19 cellular contexts compared by ENCODE assay signal in genomic region chr7:128450409-128450808, GRCh38. TPM values are rescaled to one million over a fixed set of nuclear protein-coding genes. Genes with fewer than 3 reads are reported as not detected.
A peak's percentile ranks its signal among the peaks of the same experiment; 100 is the strongest.
DNase-seq lines count a peak whose midpoint lies in the region; ATAC-seq and TF ChIP-seq lines count a peak whose summit lies in the region.
"Had no signal": no experiment of that assay in that cellular context is flagged by ENCODE, and none has a peak within 500 bp of the region (broad histone marks: within the 10 kb centered on the region; RNA-seq: fewer than 3 reads in every experiment).

No MANE protein-coding gene starts in this region.

- ATAC-seq in heart right ventricle (peak in 2 of 8 donors; percentile 23 to 38), Panc1 (no peak), upper lobe of right lung (peak; percentile 63), HG03095 (IDR thresholded peaks at IDR 0.05; ENCODE audit: unreplicated experiment) (no peak)

- TF ChIP-seq CTCF in heart right ventricle (IDR thresholded peaks at IDR 0.05) (no peak), Panc1 (IDR thresholded peaks at IDR 0.05) (no peak), chondrocyte (IDR thresholded peaks at IDR 0.05) (no peak), upper lobe of right lung (IDR thresholded peaks at IDR 0.05) (no peak), transverse colon (IDR thresholded peaks at IDR 0.05) (no peak), coronary artery (IDR thresholded peaks at IDR 0.05) (no peak)

- H3K27me3 Mint-ChIP-seq in chondrocyte (ENCODE audit: low read depth): no peaks in the 10 kb centered on the region
- H3K27me3 Mint-ChIP-seq: memory B cell had no signal

- in situ Hi-C loops in Panc1 (cut with HindIII; ENCODE audit: low pct_unique_long_range_greater_than_20kb, low sequenced_read_pairs) (no loop called here), transverse colon (cut with MboI; ENCODE audit: low pct_ligation_motif_present in 1 of 4, low pct_unique_long_range_greater_than_20kb in 1 of 4, low sequenced_read_pairs in 3 of 4) (no loop called here)

- H3K27ac ChIP-seq in heart right ventricle: peak overlapping the region in 9 of 10 donors; percentile 9 to 53 (median 41)
- peak overlapping the region; percentile 52; the same call in 1 of the 2 replicates for H3K27ac ChIP-seq in Panc1 (ENCODE audit: low read length)
- no peak overlapping the region for H3K27ac ChIP-seq in upper lobe of right lung
- no peak overlapping the region for H3K27ac ChIP-seq in transverse colon
- H3K27ac ChIP-seq in coronary artery: no peak overlapping the region
- H3K27ac ChIP-seq: SK-N-MC had no signal

- H3K9me3 ChIP-seq in heart right ventricle: no peaks in the 10 kb centered on the region
- H3K9me3 ChIP-seq in Panc1 (ENCODE audit: control insufficient read depth, insufficient read depth, low read depth, low read length): no peaks in the 10 kb centered on the region
- no peaks in the 10 kb centered on the region for H3K9me3 ChIP-seq in upper lobe of right lung
- no peaks in the 10 kb centered on the region for H3K9me3 ChIP-seq in transverse colon
- H3K9me3 ChIP-seq: Caco-2 had no signal

- H3K27me3 ChIP-seq in heart right ventricle: no peaks in the 10 kb centered on the region
- no peaks in the 10 kb centered on the region for H3K27me3 ChIP-seq in Panc1 (ENCODE audit: control insufficient read depth, insufficient read depth, low read length)
- H3K27me3 ChIP-seq in upper lobe of right lung: no peaks in the 10 kb centered on the region
- H3K27me3 ChIP-seq in transverse colon: no peaks in the 10 kb centered on the region

- 54% methylated on average over 4 of the region's 4 CpGs for WGBS in heart right ventricle, 2 donors
- WGBS in transverse colon (ENCODE audit: low coverage in 1 of 2), 2 donors: 58 to 71% methylated on average over 4 of the region's 4 CpGs

- CTCF ChIA-PET in Panc1 (lab: Charles Lee): no interaction called here

- DNase-seq in heart right ventricle: no peak
- no peak for DNase-seq in cardiac septum (ENCODE audit: low spot score)
- no peak for DNase-seq in Panc1 (ENCODE audit: low read depth, low spot score)
- no peak for DNase-seq in chondrocyte (ENCODE audit: low spot score)
- DNase-seq in upper lobe of right lung: no peak
- no peak for DNase-seq in transverse colon
- no peak for DNase-seq in coronary artery (ENCODE audit: low spot score)
- DNase-seq: activated effector memory CD4-positive, alpha-beta T cell treated with anti-CD3 and anti-CD28 coated beads, Interleukin-2, amount 50 U/mL, for 16 hours; Caco-2; dermis blood vessel endothelial cell; EL; erythroblast; GOT3; NCI-H1436 treated with DMSO at 0.1 percent for 48 hours; NCI-H345 had no signal

- BruUV-seq in Panc1 (replicated peaks; lab: Mats Ljungman, UMichigan): no TSS peak

- H3K4me3 ChIP-seq in heart right ventricle: no peak overlapping the region
- no peak overlapping the region for H3K4me3 ChIP-seq in Panc1 (ENCODE audit: low read depth in 2 of 2, low read length in 2 of 2)
- no peak overlapping the region for H3K4me3 ChIP-seq in upper lobe of right lung
- no peak overlapping the region for H3K4me3 ChIP-seq in transverse colon
- H3K4me3 ChIP-seq in coronary artery: no peak overlapping the region
- H3K4me3 ChIP-seq: SK-N-MC had no signal

- peaks cover 42% of the 10 kb centered on the region for H3K4me1 Mint-ChIP-seq in chondrocyte (ENCODE audit: low read depth)
- H3K4me1 Mint-ChIP-seq: memory B cell had no signal

- H3K36me3 Mint-ChIP-seq in chondrocyte (ENCODE audit: low read depth): no peaks in the 10 kb centered on the region
- H3K36me3 Mint-ChIP-seq: memory B cell had no signal

- H3K4me1 ChIP-seq in heart right ventricle (peaks cover 9 to 32% (median 23%) of the 10 kb centered on the region in 9 donors), Panc1 (ENCODE audit: control insufficient read depth, insufficient read depth, low read length) (peaks cover 36% of the 10 kb centered on the region), upper lobe of right lung (peaks cover 19% of the 10 kb centered on the region), transverse colon (peaks cover 0 to 23% (median 16%) of the 10 kb centered on the region in 4 donors)

- H3K9me3 Mint-ChIP-seq in chondrocyte (ENCODE audit: low read depth): no peaks in the 10 kb centered on the region
- H3K9me3 Mint-ChIP-seq: memory B cell, neural crest cell had no signal

- H3K27ac Mint-ChIP-seq in chondrocyte (ENCODE audit: unreplicated experiment): peak overlapping the region; percentile 37
- H3K27ac Mint-ChIP-seq: memory B cell had no signal

- no peak for TF ChIP-seq EP300 in transverse colon (IDR thresholded peaks at IDR 0.05; ENCODE audit: low read depth)

- no peak overlapping the region for H3K4me3 Mint-ChIP-seq in chondrocyte (ENCODE audit: unreplicated experiment)
- H3K4me3 Mint-ChIP-seq: memory B cell, neural crest cell had no signal

- intact Hi-C loops in heart right ventricle (cut with DNase I) (no loop called here), cardiac septum (cut with DNase I) (no loop called here), Panc1 (cut with micrococcal nuclease; ENCODE audit: unreplicated experiment) (no loop called here), upper lobe of right lung (cut with DNase I) (no loop called here), transverse colon (cut with DNase I; ENCODE audit: low total_unique reads) (no loop called here)

- POLR2A ChIA-PET in Panc1 (lab: Charles Lee): no interaction called here

- TF ChIP-seq POLR2A in transverse colon (IDR thresholded peaks at IDR 0.05): no peak

- H3K36me3 ChIP-seq in heart right ventricle (no peaks in the 10 kb centered on the region), Panc1 (ENCODE audit: control insufficient read depth, insufficient read depth, low read length) (no peaks in the 10 kb centered on the region), upper lobe of right lung (no peaks in the 10 kb centered on the region), transverse colon (no peaks in the 10 kb centered on the region)

RNA-seq across cellular contexts. Expression of gene HILPDA, which starts 5.3 kb away (rescaled TPM):
- 10 to 100 TPM in 3 of 10 donors, 1 to 10 TPM in 7; 4.5 to 65.0 (median 6.7) TPM for total RNA-seq in heart right ventricle
- polyA plus RNA-seq in heart right ventricle: 1 to 10 TPM; 5.6 to 8.3 TPM
- 14.0 TPM for total RNA-seq in cardiac septum
- total RNA-seq in Panc1 (2021; ENCODE audit: unreplicated experiment): 70.8 TPM
- 67.0 TPM for polyA plus RNA-seq in Panc1 (2012; ENCODE audit: insufficient read length)
- 11.8 to 15.8 TPM (median 14.7 TPM) in 3 replicates for total RNA-seq in chondrocyte
- 8.9 TPM for total RNA-seq in upper lobe of right lung
- 10 to 100 TPM in 1 of 4 donors, 1 to 10 TPM in 2, not detected in 1; 5.3 to 35.5 (median 5.9) TPM for total RNA-seq in transverse colon

RNA-seq across cellular contexts. Expression of gene METTL2B, which starts 26.1 kb away (rescaled TPM):
- total RNA-seq in heart right ventricle (10 to 100 TPM; 17.1 to 24.2 (median 19.4) TPM), cardiac septum (22.8 TPM), Panc1 (2021; ENCODE audit: unreplicated experiment) (43.6 TPM), chondrocyte (26.3 to 35.4 TPM (median 26.3 TPM) in 3 replicates), upper lobe of right lung (22.1 TPM), transverse colon (10 to 100 TPM; 22.1 to 30.3 (median 23.2) TPM)
- polyA plus RNA-seq in heart right ventricle: 10 to 100 TPM; 10.0 to 10.5 TPM
- 17.4 TPM for polyA plus RNA-seq in Panc1 (2012; ENCODE audit: insufficient read length)

RNA-seq across cellular contexts. Expression of gene IMPDH1, which starts 40.6 kb away (rescaled TPM):
- total RNA-seq in heart right ventricle: 10 to 100 TPM in 9 of 10 donors, 1 to 10 TPM in 1; 9.3 to 32.8 (median 13.6) TPM
- 10 to 100 TPM; 22.7 to 23.0 TPM for polyA plus RNA-seq in heart right ventricle
- total RNA-seq in cardiac septum: 22.2 TPM
- 114 TPM for total RNA-seq in Panc1 (2021; ENCODE audit: unreplicated experiment)
- 176 TPM for polyA plus RNA-seq in Panc1 (2012; ENCODE audit: insufficient read length)
- total RNA-seq in chondrocyte: 76.4 to 99.8 TPM (median 96.9 TPM) in 3 replicates
- 59.8 TPM for total RNA-seq in upper lobe of right lung
- 100 to 1,000 TPM in 1 of 4 donors, 10 to 100 TPM in 3; 21.4 to 189 (median 44.2) TPM for total RNA-seq in transverse colon

Comparison
In these comparisons a context has a peak if more than half of its experiments do, and no peak if none do; other contexts are left out.
1. H3K27ac ChIP-seq: peak in heart right ventricle (9 of 10) and Panc1 (single experiment); none in upper lobe of right lung (single experiment), transverse colon (0 of 4) and coronary artery (0 of 2).